ENCODE assay signal across 13 cellular contexts in genomic region chr1:108075055-108075454, GRCh38.
DNase-seq lines count a peak whose midpoint lies in the region; ATAC-seq, FAIRE-seq and TF ChIP-seq lines count a peak whose summit lies in the region.
"Had no signal": no experiment of that assay in that cellular context is flagged by ENCODE, and none has a peak within 500 bp of the region (broad histone marks: within the 10 kb centered on the region; RNA-seq: fewer than 3 reads in every experiment).

No MANE protein-coding gene starts in this region.

- no peaks in the 10 kb centered on the region for H3K79me2 ChIP-seq in GM12878 (ENCODE audit: control insufficient read depth, insufficient read depth, low read length)
- H3K79me2 ChIP-seq in neural progenitor cell (ENCODE audit: low read depth): no peaks in the 10 kb centered on the region

- no peak overlapping the region for H3K4me3 ChIP-seq in GM12878
- no peak overlapping the region for H3K4me3 ChIP-seq in aorta (ENCODE audit: low read length in 2 of 2)
- no peak overlapping the region for H3K4me3 ChIP-seq in neural progenitor cell
- no peak overlapping the region for H3K4me3 ChIP-seq in thyroid gland (replicated peaks in 1 of 3)
- H3K4me3 ChIP-seq: body of pancreas had no signal

- intact Hi-C loops in GM12878 (cut with micrococcal nuclease; ENCODE audit: unreplicated experiment) (no loop called here), aorta (cut with DNase I) (no loop called here), thyroid gland (cut with DNase I) (no loop called here)

- H3K27me3 Mint-ChIP-seq in IgD-negative memory B cell (peaks cover 2% of the 10 kb centered on the region), neural progenitor cell (ENCODE audit: insufficient read depth, low read depth) (peaks cover 5% of the 10 kb centered on the region)

- H3K27ac Mint-ChIP-seq in IgD-negative memory B cell (peak overlapping the region; percentile 1 to 87 (median 1)), neural progenitor cell (no peak overlapping the region)
- H3K27ac Mint-ChIP-seq: mesothelial cell of epicardium, WTC11 had no signal

- no peak for TF ChIP-seq RAD21 in GM12878 (IDR thresholded peaks at IDR 0.05; ENCODE audit: insufficient read depth, low read depth, low read length)

- CTCF ChIA-PET in GM12878 (lab: Yijun Ruan, JAX): no interaction called here

- no peaks in the 10 kb centered on the region for H3K36me3 ChIP-seq in GM12878 (ENCODE audit: control insufficient read depth in 2 of 2, insufficient read depth in 2 of 2, low read length in 1 of 2)
- H3K36me3 ChIP-seq in aorta (ENCODE audit: control insufficient read depth in 1 of 2, insufficient read depth in 2 of 2, low read length in 1 of 2): no peaks in the 10 kb centered on the region
- no peaks in the 10 kb centered on the region for H3K36me3 ChIP-seq in neural progenitor cell
- H3K36me3 ChIP-seq in thyroid gland: no peaks in the 10 kb centered on the region

- H3K4me2 ChIP-seq in GM12878 (ENCODE audit: control insufficient read depth, insufficient read depth) (no peak overlapping the region), neural progenitor cell (no peak overlapping the region)

- peak; percentile 77 for ATAC-seq in GM21786 (IDR thresholded peaks at IDR 0.05; ENCODE audit: unreplicated experiment)
- ATAC-seq in GM12878: peak; percentile 89
- no peak for ATAC-seq in aorta (ENCODE audit: low FRiP score)
- ATAC-seq: body of pancreas, WTC11 had no signal

- H3K27ac ChIP-seq in GM12878 (ENCODE audit: control insufficient read depth, insufficient read depth) (no peak overlapping the region), aorta (ENCODE audit: low read depth in 1 of 2, low read length in 2 of 2) (no peak overlapping the region), neural progenitor cell (no peak overlapping the region), thyroid gland (no peak overlapping the region)
- H3K27ac ChIP-seq: body of pancreas had no signal

- peak in 1 of 2 experiments; percentile 72; a peak in 2 of 4 replicates for TF ChIP-seq EP300 in GM12878 (IDR thresholded peaks at IDR 0.05; ENCODE audit: borderline replicate concordance in 1 of 2, control insufficient read depth in 1 of 2, low read depth in 2 of 2, low read length in 2 of 2)

- RAD21 ChIA-PET in GM12878 (lab: Charles Lee; ENCODE audit: unreplicated experiment): no interaction called here

- H3K4me3 Mint-ChIP-seq in IgD-negative memory B cell (peak overlapping the region in 1 of 4 donors; percentile 9), neural progenitor cell (no peak overlapping the region)
- H3K4me3 Mint-ChIP-seq: mesothelial cell of epicardium, WTC11 had no signal

- TF ChIP-seq POLR2A in GM12891 (IDR thresholded peaks at IDR 0.05; ENCODE audit: low read depth, low read length): no peak
- TF ChIP-seq POLR2A in GM12878 (IDR thresholded peaks at IDR 0.05; ENCODE audit: low read depth, low read length): no peak
- TF ChIP-seq POLR2A in thyroid gland (IDR thresholded peaks at IDR 0.05): no peak

- H3K4me1 ChIP-seq in GM12878 (ENCODE audit: control insufficient read depth, insufficient read depth, low read length): no peaks in the 10 kb centered on the region
- H3K4me1 ChIP-seq in aorta (ENCODE audit: control insufficient read depth in 1 of 2, insufficient read depth in 2 of 2, low read length in 2 of 2): no peaks in the 10 kb centered on the region
- H3K4me1 ChIP-seq in neural progenitor cell: no peaks in the 10 kb centered on the region
- no peaks in the 10 kb centered on the region for H3K4me1 ChIP-seq in thyroid gland
- H3K4me1 ChIP-seq: body of pancreas had no signal

- H3K9me3 Mint-ChIP-seq in IgD-negative memory B cell (no peaks in the 10 kb centered on the region), neural progenitor cell (no peaks in the 10 kb centered on the region)
- H3K9me3 Mint-ChIP-seq: WTC11 had no signal

- POLR2A ChIA-PET in GM12878 (lab: Charles Lee): no interaction called here

- H3K9me3 ChIP-seq in GM12878 (replicated peaks; ENCODE audit: control insufficient read depth, insufficient read depth, low read length) (no peaks in the 10 kb centered on the region), aorta (ENCODE audit: control insufficient read depth, low read length) (no peaks in the 10 kb centered on the region), neural progenitor cell (ENCODE audit: low read depth) (no peaks in the 10 kb centered on the region), thyroid gland (no peaks in the 10 kb centered on the region)
- H3K9me3 ChIP-seq: body of pancreas had no signal

- FAIRE-seq in GM12891 (lab: Jason Lieb, UNC) (peak; percentile 52), GM12878 (lab: Jason Lieb, UNC) (no peak)

- TF ChIP-seq CTCF in GM12878 (IDR thresholded peaks at IDR 0.05 in 2 of 3, conservative IDR thresholded peaks at IDR 0.05 in 1 of 3; ENCODE audit: control insufficient read depth in 2 of 3, extremely low read depth in 1 of 3, insufficient read depth in 1 of 3, low read depth in 3 of 3, low read length in 3 of 3) (no peak), neural progenitor cell (IDR thresholded peaks at IDR 0.05) (no peak), thyroid gland (IDR thresholded peaks at IDR 0.05) (no peak)

- H4K20me1 ChIP-seq in GM12878 (ENCODE audit: control insufficient read depth, insufficient read depth) (no peaks in the 10 kb centered on the region), neural progenitor cell (ENCODE audit: low read depth) (no peaks in the 10 kb centered on the region)

- SMC1A ChIA-PET in GM12878 (lab: Charles Lee; ENCODE audit: uncharacterized antibody, unreplicated experiment): interaction anchor here (1.3 kb wide), 1 partner anchor 293 kb away, joined by 3 read pairs; no protein-coding TSS in a partner anchor

- H3K27me3 ChIP-seq in GM12878 (replicated peaks in 1 of 2; ENCODE audit: control insufficient read depth in 2 of 2, insufficient read depth in 2 of 2, low read length in 1 of 2) (no peaks in the 10 kb centered on the region), aorta (ENCODE audit: control insufficient read depth in 1 of 2, insufficient read depth in 2 of 2, low read length in 1 of 2) (no peaks in the 10 kb centered on the region), neural progenitor cell (no peaks in the 10 kb centered on the region), thyroid gland (no peaks in the 10 kb centered on the region)
- H3K27me3 ChIP-seq: body of pancreas had no signal

- WGBS in GM12878 (ENCODE audit: insufficient coverage, insufficient replicate concordance, low lambda C conversion rate, missing lambda C conversion rate): 1% methylated on average over 5 of the region's 5 CpGs
- WGBS in aorta, 2 donors: 48 to 59% methylated on average over 5 of the region's 5 CpGs
- WGBS in thyroid gland, 2 donors: 73 to 77% methylated on average over 5 of the region's 5 CpGs

- H3K4me1 Mint-ChIP-seq in IgD-negative memory B cell (peaks cover 21 to 53% (median 24%) of the 10 kb centered on the region in 3 donors), neural progenitor cell (no peaks in the 10 kb centered on the region)

- BruUV-seq in GM12878 (replicated peaks; lab: Mats Ljungman, UMichigan): no TSS peak

- H3F3A ChIP-seq in neural progenitor cell (ENCODE audit: low read depth): no peaks in the 10 kb centered on the region

- H3K9ac ChIP-seq in GM12878 (ENCODE audit: control insufficient read depth, insufficient read depth, low read length) (no peak overlapping the region), neural progenitor cell (no peak overlapping the region)

- in situ Hi-C loops in GM12878 (cut with MboI): no loop called here

- no peak overlapping the region for H2AFZ ChIP-seq in GM12878 (ENCODE audit: control insufficient read depth, low read depth, low read length)
- no peak overlapping the region for H2AFZ ChIP-seq in neural progenitor cell (replicated peaks)

- H3K36me3 Mint-ChIP-seq in IgD-negative memory B cell: no peaks in the 10 kb centered on the region
- H3K36me3 Mint-ChIP-seq in neural progenitor cell: no peaks in the 10 kb centered on the region
- H3K36me3 Mint-ChIP-seq: mesothelial cell of epicardium, WTC11 had no signal

- no peak for DNase-seq in GM12891 (ENCODE audit: insufficient read length, low spot score)
- DNase-seq in GM12878 (ENCODE audit: low read depth, low spot score): peak; percentile 8
- DNase-seq in aorta: no peak
- no peak for DNase-seq in neural progenitor cell (ENCODE audit: low spot score)
- no peak for DNase-seq in thyroid gland
- no peak for DNase-seq in stimulated activated CD4-positive, alpha-beta T cell treated with anti-CD3 and anti-CD28 coated beads, Interleukin-4, amount 100 ng/mL, for 1 hour
- DNase-seq: body of pancreas, hippocampal formation, KG1 had no signal

TF ChIP-seq in GM12891, 5 proteins besides CTCF, POLR2A, EP300 and RAD21:
- TF ChIP-seq SPI1 (IDR thresholded peaks at IDR 0.05; ENCODE audit: low read depth, low read length) (peak; percentile 89), POU2F2 (IDR thresholded peaks at IDR 0.05; ENCODE audit: low read depth, low read length) (no peak), POLR2AphosphoS5 (IDR thresholded peaks at IDR 0.05; ENCODE audit: low read depth, low read length) (no peak)

TF ChIP-seq in GM12878, 131 proteins besides CTCF, POLR2A, EP300 and RAD21 (continues in another document):
- TF ChIP-seq YY1 (IDR thresholded peaks at IDR 0.05; ENCODE audit: low read depth, low read length): no peak
- TF ChIP-seq, protein P1, sequence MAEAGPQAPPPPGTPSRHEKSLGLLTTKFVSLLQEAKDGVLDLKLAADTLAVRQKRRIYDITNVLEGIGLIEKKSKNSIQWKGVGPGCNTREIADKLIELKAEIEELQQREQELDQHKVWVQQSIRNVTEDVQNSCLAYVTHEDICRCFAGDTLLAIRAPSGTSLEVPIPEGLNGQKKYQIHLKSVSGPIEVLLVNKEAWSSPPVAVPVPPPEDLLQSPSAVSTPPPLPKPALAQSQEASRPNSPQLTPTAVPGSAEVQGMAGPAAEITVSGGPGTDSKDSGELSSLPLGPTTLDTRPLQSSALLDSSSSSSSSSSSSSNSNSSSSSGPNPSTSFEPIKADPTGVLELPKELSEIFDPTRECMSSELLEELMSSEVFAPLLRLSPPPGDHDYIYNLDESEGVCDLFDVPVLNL (IDR thresholded peaks at IDR 0.05; ENCODE audit: low read depth, low read length): no peak
- TF ChIP-seq ATF7 (IDR thresholded peaks at IDR 0.05; ENCODE audit: low read depth): peak; percentile 79
- TF ChIP-seq CBFB (IDR thresholded peaks at IDR 0.05; ENCODE audit: low read depth): no peak
- TF ChIP-seq PAX5 (IDR thresholded peaks at IDR 0.05; ENCODE audit: borderline replicate concordance, low read depth, low read length): no peak
- TF ChIP-seq ZNF207 (IDR thresholded peaks at IDR 0.05; ENCODE audit: borderline replicate concordance): no peak
- no peak for TF ChIP-seq ZNF622 (IDR thresholded peaks at IDR 0.05)
- no peak for TF ChIP-seq STAT1 (conservative IDR thresholded peaks at IDR 0.05)
- no peak for TF ChIP-seq FOS (IDR thresholded peaks at IDR 0.05; ENCODE audit: borderline replicate concordance, extremely low read depth, insufficient read length)
- no peak for TF ChIP-seq ETV6 (conservative IDR thresholded peaks at IDR 0.05 in 1 of 2, IDR thresholded peaks at IDR 0.05 in 1 of 2; ENCODE audit: borderline replicate concordance in 1 of 2, low read depth in 1 of 2)
- TF ChIP-seq RUNX3 (IDR thresholded peaks at IDR 0.05; ENCODE audit: low read length): peak; percentile 53; the same call in 1 of the 2 replicates
